1 cellular context compared by ENCODE assay signal in genomic region chr7:150784954-150785353, GRCh38.
TF ChIP-seq lines count a peak whose summit lies in the region.

No MANE protein-coding gene starts in this region.

TF ChIP-seq in GM12878, 131 proteins besides CTCF, POLR2A, EP300 and RAD21 (continued from another document):
- TF ChIP-seq ZNF687 (IDR thresholded peaks at IDR 0.05) (0 out of 2 replicates have a peak, but pooled peaks have one; percentile 14), EED (IDR thresholded peaks at IDR 0.05; ENCODE audit: low read depth) (0 out of 2 replicates have a peak, but pooled peaks have one; percentile 16)
